ENCODE assay signal across 17 cellular contexts in genomic region chr11:114566273-114566672, GRCh38. TPM values are rescaled to one million over a fixed set of nuclear protein-coding genes. Genes with fewer than 3 reads are reported as not detected.
DNase-seq lines count a peak whose midpoint lies in the region; ATAC-seq and TF ChIP-seq lines count a peak whose summit lies in the region.
"Had no signal": no experiment of that assay in that cellular context is flagged by ENCODE, and none has a peak within 500 bp of the region (broad histone marks: within the 10 kb centered on the region; RNA-seq: fewer than 3 reads in every experiment).

No MANE protein-coding gene starts in this region.

- H3K79me2 ChIP-seq in neural progenitor cell (ENCODE audit: low read depth) (no peaks in the 10 kb centered on the region), osteoblast (ENCODE audit: insufficient read depth, low read length) (no peaks in the 10 kb centered on the region)

- 10 to 12% methylated on average over 2 of the region's 2 CpGs for WGBS in ectodermal cell, 2 experiments
- WGBS in aorta, 2 donors: 41 to 58% methylated on average over 2 of the region's 2 CpGs

- DNase-seq in NCI-H510A treated with DMSO at 0.1 percent for 48 hours (lab: John Stamatoyannopoulos, UW): peak; percentile 26
- no peak for DNase-seq in NCI-H510A (lab: John Stamatoyannopoulos, UW)
- peak; percentile 65 for DNase-seq in neural progenitor cell (ENCODE audit: low spot score)
- no peak for DNase-seq in aorta
- no peak for DNase-seq in osteoblast (ENCODE audit: insufficient read length, low spot score, missing footprints)
- DNase-seq in activated CD4-positive, alpha-beta T cell treated with anti-CD3 and anti-CD28 coated beads for 36 hours: no peak
- DNase-seq: 8988T; AML-193; Caco-2; CD8-positive, alpha-beta memory T cell; DND-41; GF-D8; GM23248 had no signal

- no peaks in the 10 kb centered on the region for H3K4me1 Mint-ChIP-seq in neural progenitor cell
- peaks cover 10% of the 10 kb centered on the region for H3K4me1 Mint-ChIP-seq in activated CD4-positive, alpha-beta T cell treated with anti-CD3 and anti-CD28 coated beads for 36 hours
- H3K4me1 Mint-ChIP-seq: CD8-positive, alpha-beta memory T cell had no signal

- H3K9ac ChIP-seq in neural progenitor cell: no peak overlapping the region
- H3K9ac ChIP-seq: BLaER1, GM23248 had no signal

- POLR2A ChIA-PET in activated CD4-positive, alpha-beta T cell treated with anti-CD3 and anti-CD28 coated beads for 36 hours (lab: Charles Lee): no interaction called here

- H3K36me3 Mint-ChIP-seq in neural progenitor cell: no peaks in the 10 kb centered on the region
- no peaks in the 10 kb centered on the region for H3K36me3 Mint-ChIP-seq in activated CD4-positive, alpha-beta T cell treated with anti-CD3 and anti-CD28 coated beads for 36 hours (ENCODE audit: low read depth)
- H3K36me3 Mint-ChIP-seq: CD8-positive, alpha-beta memory T cell had no signal

- H3K27ac Mint-ChIP-seq in neural progenitor cell: no peak overlapping the region
- no peak overlapping the region for H3K27ac Mint-ChIP-seq in activated CD4-positive, alpha-beta T cell treated with anti-CD3 and anti-CD28 coated beads for 36 hours
- H3K27ac Mint-ChIP-seq: CD8-positive, alpha-beta memory T cell had no signal

- H3K9me3 Mint-ChIP-seq in neural progenitor cell: no peaks in the 10 kb centered on the region
- no peaks in the 10 kb centered on the region for H3K9me3 Mint-ChIP-seq in activated CD4-positive, alpha-beta T cell treated with anti-CD3 and anti-CD28 coated beads for 36 hours (ENCODE audit: low read depth)
- H3K9me3 Mint-ChIP-seq: CD8-positive, alpha-beta memory T cell had no signal

- H4K20me1 ChIP-seq in neural progenitor cell (ENCODE audit: low read depth) (no peaks in the 10 kb centered on the region), osteoblast (ENCODE audit: insufficient read depth, low read length) (no peaks in the 10 kb centered on the region)
- H4K20me1 ChIP-seq: BLaER1 had no signal

- H3K9me3 ChIP-seq in ectodermal cell (ENCODE audit: control insufficient read depth, low read length) (no peaks in the 10 kb centered on the region), neural progenitor cell (ENCODE audit: low read depth) (no peaks in the 10 kb centered on the region), aorta (ENCODE audit: control insufficient read depth, low read length) (peaks cover 2% of the 10 kb centered on the region), osteoblast (ENCODE audit: low read depth, low read length) (no peaks in the 10 kb centered on the region)
- H3K9me3 ChIP-seq: BLaER1, HAP-1 had no signal

- peak overlapping the region; percentile 36 for H3K27ac ChIP-seq in ectodermal cell (ENCODE audit: insufficient read depth, low read depth, low read length, poor library complexity, severe bottlenecking)
- H3K27ac ChIP-seq in neural progenitor cell: peak overlapping the region; percentile 38
- no peak overlapping the region for H3K27ac ChIP-seq in aorta (ENCODE audit: low read depth in 1 of 2, low read length in 2 of 2)
- H3K27ac ChIP-seq in osteoblast (ENCODE audit: low read depth, low read length): no peak overlapping the region
- H3K27ac ChIP-seq: BLaER1, GM23248 had no signal

- peaks cover 11% of the 10 kb centered on the region for H3F3A ChIP-seq in neural progenitor cell (ENCODE audit: low read depth)

- CTCF ChIA-PET in activated CD4-positive, alpha-beta T cell treated with anti-CD3 and anti-CD28 coated beads for 36 hours (lab: Charles Lee): no interaction called here

- H3K4me1 ChIP-seq in ectodermal cell (ENCODE audit: control insufficient read depth, insufficient read depth, low read length) (no peaks in the 10 kb centered on the region), neural progenitor cell (peaks cover 15% of the 10 kb centered on the region), aorta (ENCODE audit: control insufficient read depth in 1 of 2, insufficient read depth in 2 of 2, low read length in 2 of 2) (no peaks in the 10 kb centered on the region), osteoblast (ENCODE audit: insufficient read depth, low read length) (peaks cover 4% of the 10 kb centered on the region)
- H3K4me1 ChIP-seq: BLaER1, HAP-1 had no signal

- no peak for TF ChIP-seq CTCF in neural progenitor cell (IDR thresholded peaks at IDR 0.05)
- TF ChIP-seq CTCF in osteoblast (IDR thresholded peaks at IDR 0.05; ENCODE audit: extremely low read depth, low read depth, low read length): no peak

- H3K36me3 ChIP-seq in ectodermal cell (ENCODE audit: control insufficient read depth, insufficient read depth, low read length) (no peaks in the 10 kb centered on the region), neural progenitor cell (no peaks in the 10 kb centered on the region), aorta (ENCODE audit: control insufficient read depth in 1 of 2, insufficient read depth in 2 of 2, low read length in 1 of 2) (no peaks in the 10 kb centered on the region), osteoblast (ENCODE audit: insufficient read depth, low read length) (no peaks in the 10 kb centered on the region)
- H3K36me3 ChIP-seq: BLaER1, HAP-1 had no signal

- H3K27me3 Mint-ChIP-seq in neural progenitor cell (ENCODE audit: insufficient read depth, low read depth): peaks cover 4% of the 10 kb centered on the region
- H3K27me3 Mint-ChIP-seq in activated CD4-positive, alpha-beta T cell treated with anti-CD3 and anti-CD28 coated beads for 36 hours: peaks cover 4% of the 10 kb centered on the region

- H3K4me3 ChIP-seq in ectodermal cell (ENCODE audit: insufficient read depth, low read depth, low read length): no peak overlapping the region
- no peak overlapping the region for H3K4me3 ChIP-seq in neural progenitor cell
- H3K4me3 ChIP-seq in aorta (ENCODE audit: low read length in 2 of 2): no peak overlapping the region
- H3K4me3 ChIP-seq in osteoblast (ENCODE audit: insufficient read depth, low read length): no peak overlapping the region
- H3K4me3 ChIP-seq: BLaER1, GM23248, HAP-1, K562 had no signal

- ATAC-seq in aorta (ENCODE audit: low FRiP score): no peak
- ATAC-seq in activated CD4-positive, alpha-beta T cell treated with anti-CD3 and anti-CD28 coated beads for 36 hours: no peak
- ATAC-seq: K562 had no signal

- intact Hi-C loops in aorta (cut with DNase I): no loop called here
- intact Hi-C loops in activated CD4-positive, alpha-beta T cell treated with anti-CD3 and anti-CD28 coated beads for 36 hours (cut with DNase I, micrococcal nuclease): no loop called here

- H3K4me3 Mint-ChIP-seq in neural progenitor cell: no peak overlapping the region
- H3K4me3 Mint-ChIP-seq in activated CD4-positive, alpha-beta T cell treated with anti-CD3 and anti-CD28 coated beads for 36 hours: no peak overlapping the region
- H3K4me3 Mint-ChIP-seq: CD8-positive, alpha-beta memory T cell had no signal

- H3K4me2 ChIP-seq in neural progenitor cell (peak overlapping the region; percentile 43), osteoblast (ENCODE audit: insufficient read depth, low read length) (no peak overlapping the region)
- H3K4me2 ChIP-seq: BLaER1 had no signal

- H3K27me3 ChIP-seq in ectodermal cell (ENCODE audit: control insufficient read depth, insufficient read depth, low read length, poor library complexity, severe bottlenecking) (no peaks in the 10 kb centered on the region), neural progenitor cell (no peaks in the 10 kb centered on the region), aorta (ENCODE audit: control insufficient read depth in 1 of 2, insufficient read depth in 2 of 2, low read length in 1 of 2) (no peaks in the 10 kb centered on the region), osteoblast (ENCODE audit: insufficient read depth, low read length) (no peaks in the 10 kb centered on the region)
- H3K27me3 ChIP-seq: BLaER1 had no signal

- H2AFZ ChIP-seq in neural progenitor cell (replicated peaks): peak overlapping the region; percentile 55
- no peak overlapping the region for H2AFZ ChIP-seq in osteoblast (ENCODE audit: low read length)
- H2AFZ ChIP-seq: GM23248 had no signal

RNA-seq across cellular contexts. Expression of gene NXPE1, which starts 6.6 kb away (rescaled TPM):
- not detected for polyA plus RNA-seq in ectodermal cell (2013, experiment 1 of 4)
- not detected for polyA plus RNA-seq in ectodermal cell (2013, experiment 2 of 4)
- not detected for polyA plus RNA-seq in ectodermal cell (2013, experiment 3 of 4)
- not detected for polyA plus RNA-seq in ectodermal cell (2013, experiment 4 of 4)
- not detected in 2 replicates for total RNA-seq in neural progenitor cell (ENCODE audit: low replicate concordance)
- not detected for total RNA-seq in aorta
- 1 to 10 TPM in 1 of 2 donors, under 1 TPM in 1; 0.15 to 6.3 TPM for polyA plus RNA-seq in aorta
- total RNA-seq in osteoblast: not detected in 2 replicates
- total RNA-seq in activated CD4-positive, alpha-beta T cell treated with anti-CD3 and anti-CD28 coated beads for 36 hours: not detected
- total RNA-seq: Caco-2; CD8-positive, alpha-beta memory T cell; GM23248; K562 had no signal
- polyA plus RNA-seq: CD8-positive, alpha-beta memory T cell; GM23248; K562 had no signal

RNA-seq across cellular contexts. Expression of gene NXPE4, which starts 29.3 kb away (rescaled TPM):
- polyA plus RNA-seq in ectodermal cell (2013, experiment 1 of 4): not detected
- not detected for polyA plus RNA-seq in ectodermal cell (2013, experiment 2 of 4)
- polyA plus RNA-seq in ectodermal cell (2013, experiment 3 of 4): not detected
- not detected for polyA plus RNA-seq in ectodermal cell (2013, experiment 4 of 4)
- not detected in 2 replicates for total RNA-seq in neural progenitor cell (ENCODE audit: low replicate concordance)
- total RNA-seq in aorta: under 1 TPM in 1 of 2 donors, not detected in 1; 0.33 TPM
- polyA plus RNA-seq in aorta: 1 to 10 TPM in 1 of 2 donors, not detected in 1; 1.9 TPM
- not detected in 2 replicates for total RNA-seq in osteoblast
- total RNA-seq in activated CD4-positive, alpha-beta T cell treated with anti-CD3 and anti-CD28 coated beads for 36 hours: not detected
- total RNA-seq: Caco-2; CD8-positive, alpha-beta memory T cell; GM23248; K562 had no signal
- polyA plus RNA-seq: CD8-positive, alpha-beta memory T cell; GM23248; K562 had no signal

Comparison
In these comparisons a context has a peak if more than half of its experiments do, and no peak if none do; other contexts are left out.
1. DNase-seq: peak in NCI-H510A treated with DMSO at 0.1 percent for 48 hours (single experiment) and neural progenitor cell (single experiment); none in NCI-H510A (single experiment), aorta (0 of 2), osteoblast (single experiment) and activated CD4-positive, alpha-beta T cell treated with anti-CD3 and anti-CD28 coated beads for 36 hours (single experiment).
2. H3K27ac ChIP-seq: peak in ectodermal cell (single experiment) and neural progenitor cell (single experiment); none in aorta (0 of 2) and osteoblast (single experiment).